In genomic region chr9:94860678-94861588, GRCh38 we compare ENCODE assay signal across 8 cellular contexts.
A peak's percentile ranks its signal among the peaks of the same experiment; 100 is the strongest.
DNase-seq lines count a peak whose midpoint lies in the region; ATAC-seq and TF ChIP-seq lines count a peak whose summit lies in the region.

No MANE protein-coding gene starts in this region.

- H4K20me1 ChIP-seq in MM.1S (ENCODE audit: insufficient read depth, low read length): no peaks in the 10 kb centered on the region

- H3K36me3 ChIP-seq in MM.1S (replicated peaks; ENCODE audit: insufficient read depth, low read length): no peaks in the 10 kb centered on the region

- H3F3A ChIP-seq in MM.1S (ENCODE audit: insufficient read depth, low read length): peaks cover 14% of the 10 kb centered on the region

- H3K4me2 ChIP-seq in MM.1S (ENCODE audit: low read depth, low read length): peak overlapping the region; percentile 70

- H3K4me1 ChIP-seq in MM.1S (ENCODE audit: low read length): peaks cover 28% of the 10 kb centered on the region

- no peaks in the 10 kb centered on the region for H3K27me3 ChIP-seq in MM.1S (replicated peaks; ENCODE audit: insufficient read depth, low read length)

- peak overlapping the region; percentile 73 for H3K9ac ChIP-seq in MM.1S (ENCODE audit: low read length)

- peak overlapping the region; percentile 12 for H3K4me3 ChIP-seq in MM.1S (ENCODE audit: low read length)

- no peak for TF ChIP-seq CTCF in MM.1S (IDR thresholded peaks at IDR 0.05; ENCODE audit: low read length)

- no peaks in the 10 kb centered on the region for H3K9me3 ChIP-seq in MM.1S (replicated peaks; ENCODE audit: insufficient read depth, low read length)

- DNase-seq in GM04503 (ENCODE audit: low read depth) (peak; percentile 88), MM.1S (peak; percentile 98), fibroblast of gingiva (ENCODE audit: low read depth) (peak; percentile 84), mesenteric fat pad (ENCODE audit: low spot score) (no peak), NCI-H1694 treated with DMSO at 0.1 percent for 48 hours (lab: John Stamatoyannopoulos, UW) (no peak)
- peak; percentile 50 to 51 for DNase-seq in activated CD4-positive, alpha-beta T cell treated with anti-CD3 and anti-CD28 coated beads for 4 hours
- DNase-seq in stimulated activated CD8-positive, alpha-beta memory T cell treated with anti-CD3 and anti-CD28 coated beads, Interleukin-12 subunit alpha, Interleukin-12 subunit beta, amount 100 ng/mL, for 1 hour (ENCODE audit: low read depth): peak; percentile 55

- peak; percentile 92 for ATAC-seq in GM21737 (IDR thresholded peaks at IDR 0.05; ENCODE audit: unreplicated experiment)

- peak overlapping the region; percentile 98 for H3K27ac ChIP-seq in MM.1S (ENCODE audit: low read length)

- H2AFZ ChIP-seq in MM.1S (ENCODE audit: low read length): no peak overlapping the region

- peaks cover 9% of the 10 kb centered on the region for H3K79me2 ChIP-seq in MM.1S (ENCODE audit: low read length)

- no peaks in the 10 kb centered on the region for H3K9me2 ChIP-seq in MM.1S (replicated peaks; ENCODE audit: insufficient read depth, low read length)

Comparison
In these comparisons a context has a peak if more than half of its experiments do, and no peak if none do; other contexts are left out.
1. DNase-seq: peak in GM04503 (single experiment), MM.1S (single experiment), activated CD4-positive, alpha-beta T cell treated with anti-CD3 and anti-CD28 coated beads for 4 hours (2 of 2), fibroblast of gingiva (single experiment) and stimulated activated CD8-positive, alpha-beta memory T cell treated with anti-CD3 and anti-CD28 coated beads, Interleukin-12 subunit alpha, Interleukin-12 subunit beta, amount 100 ng/mL, for 1 hour (single experiment); none in mesenteric fat pad (single experiment) and NCI-H1694 treated with DMSO at 0.1 percent for 48 hours (single experiment).